Comparison of ENCODE assay signal across 28 cellular contexts in genomic region chr2:2165135-2165534, GRCh38.
"Had no signal": no experiment of that assay in that cellular context is flagged by ENCODE, and none has a peak within 500 bp of the region (broad histone marks: within the 10 kb centered on the region; RNA-seq: fewer than 3 reads in every experiment).

No MANE protein-coding gene starts in this region.

- H3K4me1 Mint-ChIP-seq: nephron progenitor cell; stimulated activated memory B cell treated with anti-CD40 and anti-IgM and Interleukin-4, amounts not matched to agents 10 μg/mL and 1 μg/mL and 100 μg/mL, for 72 hours had no signal

- H3K36me3 ChIP-seq: pancreas, prostate gland, spleen, stomach, thoracic aorta, thyroid gland, tibial nerve, upper lobe of left lung, uterus had no signal

- H3K4me1 ChIP-seq: pancreas, prostate gland, spleen, stomach, thyroid gland, tibial nerve, upper lobe of left lung, uterus had no signal

- H3K9me3 Mint-ChIP-seq: natural killer cell treated with Interleukin-12 subunit alpha and Interleukin-12 subunit beta and Interleukin-15 and Interleukin-18, amount 100 ng/mL, for 72 hours; stimulated activated naive CD8-positive, alpha-beta T cell treated with anti-CD3 and anti-CD28 coated beads, Interleukin-15, Interleukin-2, amounts not matched to agents 100 ng/mL and 50 ng/mL, for 24 hours had no signal

- H3K4me2 ChIP-seq: smooth muscle cell had no signal

- ATAC-seq: naive thymus-derived CD8-positive, alpha-beta T cell; natural killer cell treated with Interleukin-12 subunit alpha and Interleukin-12 subunit beta and Interleukin-15 and Interleukin-18, amount 100 ng/mL, for 72 hours; pancreas; right cardiac atrium; sciatic nerve had no signal

- H3K4me3 ChIP-seq: pancreas, prostate gland, skin epidermis, smooth muscle cell, spleen, stomach, thoracic aorta, thyroid gland, tibial nerve, upper lobe of left lung, uterus had no signal

- H3K27ac ChIP-seq: pancreas, prostate gland, skin epidermis, spleen, stomach, thoracic aorta, thyroid gland, tibial nerve, upper lobe of left lung, uterus had no signal

- DNase-seq: naive B cell; naive thymus-derived CD8-positive, alpha-beta T cell; nephron progenitor cell; occipital lobe; pancreas; right cardiac atrium; spleen; stimulated activated CD4-positive, alpha-beta T cell treated with anti-CD3 and anti-CD28 coated beads, Interleukin-12 subunit alpha, Interleukin-12 subunit beta, amount 100 ng/mL, for 4 hours; stimulated activated CD4-positive, alpha-beta T cell treated with anti-CD3 and anti-CD28 coated beads, Interleukin-1b, Interleukin-23, amount 100 ng/mL, for 48 hours; stimulated activated CD4-positive, alpha-beta T cell treated with anti-CD3 and anti-CD28 coated beads, Interleukin-4, amount 100 ng/mL, for 1 hour; stimulated activated CD4-positive, alpha-beta T cell treated with anti-CD3 and anti-CD28 coated beads, Interleukin-4, amount 100 ng/mL, for 4 hours; stimulated activated CD8-positive, alpha-beta memory T cell treated with anti-CD3 and anti-CD28 coated beads, Interleukin-4, amount 100 ng/mL, for 48 hours; stimulated activated naive CD4-positive, alpha-beta T cell treated with Interleukin-2 at 50 U/mL for 16 hours; stomach; thyroid gland; trophoblast cell; uterus had no signal

- H3K4me3 Mint-ChIP-seq: naive B cell; naive thymus-derived CD8-positive, alpha-beta T cell; natural killer cell treated with Interleukin-12 subunit alpha and Interleukin-12 subunit beta and Interleukin-15 and Interleukin-18, amount 100 ng/mL, for 72 hours; nephron progenitor cell; neural crest cell; stimulated activated memory B cell treated with anti-CD40 and anti-IgM and Interleukin-4, amounts not matched to agents 10 μg/mL and 1 μg/mL and 100 μg/mL, for 72 hours; stimulated activated naive CD8-positive, alpha-beta T cell treated with anti-CD3 and anti-CD28 coated beads, Interleukin-15, Interleukin-2, amounts not matched to agents 100 ng/mL and 50 ng/mL, for 24 hours had no signal

- H3K9me3 ChIP-seq: pancreas, prostate gland, spleen, stomach, thoracic aorta, thyroid gland, tibial nerve, upper lobe of left lung, uterus had no signal

- H3K27me3 Mint-ChIP-seq: naive B cell; stimulated activated memory B cell treated with anti-CD40 and anti-IgM and Interleukin-4, amounts not matched to agents 10 μg/mL and 1 μg/mL and 100 μg/mL, for 72 hours; stimulated activated naive CD8-positive, alpha-beta T cell treated with anti-CD3 and anti-CD28 coated beads, Interleukin-15, Interleukin-2, amounts not matched to agents 100 ng/mL and 50 ng/mL, for 24 hours had no signal

- H3K27me3 ChIP-seq: pancreas, spleen, thyroid gland, upper lobe of left lung had no signal

- H3K27ac Mint-ChIP-seq: naive B cell; naive thymus-derived CD8-positive, alpha-beta T cell; natural killer cell treated with Interleukin-12 subunit alpha and Interleukin-12 subunit beta and Interleukin-15 and Interleukin-18, amount 100 ng/mL, for 72 hours; nephron progenitor cell; stimulated activated memory B cell treated with anti-CD40 and anti-IgM and Interleukin-4, amounts not matched to agents 10 μg/mL and 1 μg/mL and 100 μg/mL, for 72 hours; stimulated activated naive CD8-positive, alpha-beta T cell treated with anti-CD3 and anti-CD28 coated beads, Interleukin-15, Interleukin-2, amounts not matched to agents 100 ng/mL and 50 ng/mL, for 24 hours had no signal

- H3K36me3 Mint-ChIP-seq: naive B cell; naive thymus-derived CD8-positive, alpha-beta T cell; natural killer cell treated with Interleukin-12 subunit alpha and Interleukin-12 subunit beta and Interleukin-15 and Interleukin-18, amount 100 ng/mL, for 72 hours; stimulated activated memory B cell treated with anti-CD40 and anti-IgM and Interleukin-4, amounts not matched to agents 10 μg/mL and 1 μg/mL and 100 μg/mL, for 72 hours had no signal
